17 cellular contexts compared by ENCODE assay signal in genomic region chr18:22632191-22632590, GRCh38.
DNase-seq lines count a peak whose midpoint lies in the region; ATAC-seq and TF ChIP-seq lines count a peak whose summit lies in the region.
"Had no signal": no experiment of that assay in that cellular context is flagged by ENCODE, and none has a peak within 500 bp of the region (broad histone marks: within the 10 kb centered on the region; RNA-seq: fewer than 3 reads in every experiment).

No MANE protein-coding gene starts in this region.

- no peak overlapping the region for H2BK15ac ChIP-seq in IMR-90 (ENCODE audit: low read depth, low read length)

- H4K20me1 ChIP-seq in IMR-90 (ENCODE audit: insufficient read depth, low read length) = no peaks in the 10 kb centered on the region

- no peak overlapping the region for H2AK5ac ChIP-seq in IMR-90 (ENCODE audit: low read depth, low read length)

- H3K4me3 Mint-ChIP-seq in natural killer cell = no peak overlapping the region
- H3K4me3 Mint-ChIP-seq: CD4-positive, CD25-positive, alpha-beta regulatory T cell; CD8-positive, alpha-beta memory T cell had no signal

- DNase-seq in IMR-90 (peak; percentile 20), choroid plexus epithelial cell (ENCODE audit: low read depth) (peak; percentile 26), omental fat pad (ENCODE audit: low spot score) (no peak), natural killer cell (no peak)
- DNase-seq: ACHN; BE2C; C1 segment of cervical spinal cord; CD4-positive, CD25-positive, alpha-beta regulatory T cell; CD8-positive, alpha-beta memory T cell; COR-L47; DMS 273 treated with DMSO at 0.1 percent for 48 hours; DMS53; DND-41 had no signal

- no peak overlapping the region for H3K4me2 ChIP-seq in IMR-90 (ENCODE audit: low read depth, low read length)

- TF ChIP-seq CTCF in IMR-90 (conservative IDR thresholded peaks at IDR 0.05; ENCODE audit: low read depth, low read length) (no peak), choroid plexus epithelial cell (conservative IDR thresholded peaks at IDR 0.05; ENCODE audit: low read depth, low read length) (no peak), omental fat pad (IDR thresholded peaks at IDR 0.05) (no peak), natural killer cell (IDR thresholded peaks at IDR 0.05) (no peak)

- no peak overlapping the region for H2BK5ac ChIP-seq in IMR-90 (ENCODE audit: low read depth, low read length, poor library complexity, severe bottlenecking)

- H3K18ac ChIP-seq in IMR-90 (ENCODE audit: low read depth, low read length) = peak overlapping the region; percentile 33; the same call in 1 of the 2 replicates

- H4K91ac ChIP-seq in IMR-90 (ENCODE audit: insufficient read depth, low read depth, low read length) = no peak overlapping the region

- H3K79me1 ChIP-seq in IMR-90 (ENCODE audit: low read depth in 1 of 2, low read length in 2 of 2) = no peaks in the 10 kb centered on the region

- no peak overlapping the region for H3K23ac ChIP-seq in IMR-90 (ENCODE audit: low read depth, low read length)

- H3K9ac ChIP-seq in IMR-90 (ENCODE audit: low read depth, low read length) = no peak overlapping the region

- H3K36me3 ChIP-seq in IMR-90 (ENCODE audit: control insufficient read depth, insufficient read depth, low read length) = no peaks in the 10 kb centered on the region
- H3K36me3 ChIP-seq: BE2C, HAP-1 had no signal

- H2AK9ac ChIP-seq in IMR-90 (replicated peaks; ENCODE audit: low read depth, low read length, poor library complexity) = no peak overlapping the region

- ATAC-seq in IMR-90 (ENCODE audit: low read depth) (no peak), omental fat pad (ENCODE audit: low FRiP score) (peak; percentile 51), natural killer cell (no peak), GM18519 (IDR thresholded peaks at IDR 0.05; ENCODE audit: low FRiP score, unreplicated experiment) (no peak), GM18517 (IDR thresholded peaks at IDR 0.05; ENCODE audit: unreplicated experiment) (no peak), GM18868 (IDR thresholded peaks at IDR 0.05; ENCODE audit: unreplicated experiment) (no peak)

- no peak for TF ChIP-seq RAD21 in IMR-90 (IDR thresholded peaks at IDR 0.05; ENCODE audit: low read length)

- peaks cover 2% of the 10 kb centered on the region; the same call in 1 of the 2 replicates for H3K4me1 ChIP-seq in IMR-90 (ENCODE audit: control insufficient read depth, insufficient read depth, low read length)
- H3K4me1 ChIP-seq: BE2C, HAP-1 had no signal

- no peak overlapping the region for H3K27ac ChIP-seq in IMR-90 (ENCODE audit: insufficient read depth, low read length)

- intact Hi-C loops in IMR-90 (cut with micrococcal nuclease) (no loop called here), natural killer cell (cut with micrococcal nuclease) (no loop called here)

- no peak overlapping the region for H3K4ac ChIP-seq in IMR-90 (ENCODE audit: low read depth, low read length)

- H2AFZ ChIP-seq in IMR-90 (replicated peaks; ENCODE audit: low read length, poor library complexity) = no peak overlapping the region

- POLR2A ChIA-PET in IMR-90 (lab: Charles Lee; ENCODE audit: unreplicated experiment) = no interaction called here

- dilution Hi-C loops in IMR-90 (cut with HindIII; ENCODE audit: low sequenced_read_pairs, unreplicated experiment) = no loop called here

- H3K36me3 Mint-ChIP-seq in natural killer cell = no peaks in the 10 kb centered on the region
- H3K36me3 Mint-ChIP-seq: CD4-positive, CD25-positive, alpha-beta regulatory T cell had no signal

- no peaks in the 10 kb centered on the region for H3K27me3 ChIP-seq in IMR-90 (ENCODE audit: control insufficient read depth, insufficient read depth, low read length)
- H3K27me3 ChIP-seq: BE2C had no signal

- H3K4me3 ChIP-seq in IMR-90 (ENCODE audit: insufficient read depth, low read depth, low read length) (no peak overlapping the region), choroid plexus epithelial cell (ENCODE audit: low read depth, low read length) (no peak overlapping the region)
- H3K4me3 ChIP-seq: HAP-1 had no signal

- no TSS peak for BruUV-seq in IMR-90 (replicated peaks; lab: Mats Ljungman, UMichigan)

- CTCF ChIA-PET in IMR-90 (lab: Yijun Ruan, JAX) = no interaction called here

- no peak overlapping the region for H4K8ac ChIP-seq in IMR-90 (ENCODE audit: low read depth in 2 of 2, low read length in 2 of 2)

- no peak overlapping the region for H3K27ac Mint-ChIP-seq in natural killer cell
- H3K27ac Mint-ChIP-seq: CD4-positive, CD25-positive, alpha-beta regulatory T cell; CD8-positive, alpha-beta memory T cell had no signal

- no peaks in the 10 kb centered on the region for H3K9me3 Mint-ChIP-seq in natural killer cell

- peaks cover 28 to 30% of the 10 kb centered on the region in 2 donors for H3K27me3 Mint-ChIP-seq in natural killer cell (ENCODE audit: low read depth in 2 of 2)
- H3K27me3 Mint-ChIP-seq: CD4-positive, CD25-positive, alpha-beta regulatory T cell had no signal

- TF ChIP-seq POLR2A in IMR-90 (IDR thresholded peaks at IDR 0.05; ENCODE audit: low read depth, low read length) = no peak

- no peak overlapping the region for H2BK20ac ChIP-seq in IMR-90 (ENCODE audit: low read depth, low read length)

- no peak overlapping the region; the same call in 1 of the 2 replicates for H3K56ac ChIP-seq in IMR-90 (ENCODE audit: extremely low read depth, insufficient read depth, low read length)

- no CpG with 5 or more reads among the region's 4 CpGs for WGBS in IMR-90 (ENCODE audit: extremely low coverage in 2 of 2, insufficient read length in 1 of 2), 2 experiments

- H3K9me3 ChIP-seq in IMR-90 (ENCODE audit: control insufficient read depth, insufficient read depth, low read length) = no peaks in the 10 kb centered on the region
- H3K9me3 ChIP-seq: BE2C, HAP-1 had no signal

- in situ Hi-C loops in IMR-90 (cut with MboI; ENCODE audit: low sequenced_read_pairs) = no loop called here

- no peak overlapping the region for H2BK120ac ChIP-seq in IMR-90 (ENCODE audit: low read depth, low read length)

- H3K4me1 Mint-ChIP-seq in natural killer cell = no peaks in the 10 kb centered on the region
- H3K4me1 Mint-ChIP-seq: CD4-positive, CD25-positive, alpha-beta regulatory T cell; CD8-positive, alpha-beta memory T cell had no signal

- H4K5ac ChIP-seq in IMR-90 (ENCODE audit: low read depth, low read length) = no peak overlapping the region

- H3K14ac ChIP-seq in IMR-90 (replicated peaks; ENCODE audit: low read depth, low read length) = no peak overlapping the region

- H3K9me1 ChIP-seq in IMR-90 (ENCODE audit: insufficient read depth, low read length) = no peaks in the 10 kb centered on the region

TF ChIP-seq in IMR-90, 13 proteins besides CTCF, POLR2A, EP300 and RAD21:
- no peak for TF ChIP-seq ELK1 (IDR thresholded peaks at IDR 0.05; ENCODE audit: borderline replicate concordance, low read depth, low read length)

Comparison
In these comparisons a context has a peak if more than half of its experiments do, and no peak if none do; other contexts are left out.
1. DNase-seq: peak in IMR-90 (single experiment) and choroid plexus epithelial cell (single experiment); none in omental fat pad (single experiment) and natural killer cell (single experiment).